Comparison of ENCODE assay signal across 24 cellular contexts in the genomic region with DNA sequence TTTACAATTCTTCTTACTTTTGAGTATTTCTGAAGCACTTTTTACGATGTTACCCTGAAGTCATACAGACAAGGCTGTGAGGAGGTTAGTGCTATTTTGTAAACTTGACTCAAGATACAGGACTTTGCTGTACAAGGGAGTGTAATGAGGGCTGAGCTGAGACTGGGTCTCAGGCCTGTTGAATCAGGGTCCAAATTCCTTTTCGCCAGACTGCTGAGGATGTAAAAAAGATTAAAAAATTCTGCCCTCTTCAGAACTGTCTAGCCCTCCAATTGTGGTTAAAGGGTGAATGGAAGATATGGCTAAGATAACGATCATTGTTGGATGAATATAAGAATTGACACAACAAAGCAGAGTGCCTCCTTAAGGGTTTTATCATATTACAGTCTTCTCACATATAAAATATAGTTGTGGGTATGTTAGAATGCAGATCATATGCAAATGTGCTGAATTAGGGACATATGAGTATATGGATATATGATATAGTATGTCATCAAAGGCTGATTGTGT.
"Had no signal": no experiment of that assay in that cellular context is flagged by ENCODE, and none has a peak within 500 bp of the region (broad histone marks: within the 10 kb centered on the region; RNA-seq: fewer than 3 reads in every experiment).

No MANE protein-coding gene starts in this region.

- DNase-seq: activated CD4-positive, alpha-beta T cell treated with anti-CD3 and anti-CD28 coated beads, Interleukin-2, amount 10 ng/mL, durations not matched to agents 24 days and 14 days; activated CD8-positive, alpha-beta T cell treated with anti-CD3 and anti-CD28 coated beads for 36 hours; activated naive CD4-positive, alpha-beta T cell; activated naive CD8-positive, alpha-beta T cell treated with anti-CD3 and anti-CD28 coated beads for 36 hours; activated T-cell treated with anti-CD3 and anti-CD28 coated beads, Interleukin-2, amount 50 U/mL, for 1 hour; amygdala; cortex of kidney; gastrocnemius medialis; heart right ventricle; immature natural killer cell; kidney glomerular epithelial cell; left ventricle myocardium superior; stimulated activated CD4-positive, alpha-beta T cell treated with anti-CD3 and anti-CD28 coated beads, Interleukin-15, amount 100 ng/mL, for 24 hours; stimulated activated CD4-positive, alpha-beta T cell treated with anti-CD3 and anti-CD28 coated beads, Interleukin-2, amount 100 ng/mL, for 48 hours; stomach; T1000 had no signal

- H3K27me3 ChIP-seq: gastrocnemius medialis, heart right ventricle, right atrium auricular region, stomach had no signal

- H3K36me3 Mint-ChIP-seq: activated naive CD8-positive, alpha-beta T cell treated with anti-CD3 and anti-CD28 coated beads for 36 hours; brain; immature natural killer cell; memory B cell; natural killer cell treated with Interleukin-12 subunit alpha and Interleukin-12 subunit beta and Interleukin-15 and Interleukin-18, amount 100 ng/mL, for 72 hours; type B pancreatic cell had no signal

- ATAC-seq: activated CD8-positive, alpha-beta T cell treated with anti-CD3 and anti-CD28 coated beads for 36 hours; activated T-helper 17 cell treated with anti-CD3 and anti-CD28 coated beads, Interleukin-2, amount 50 U/mL, for 72 hours; gastrocnemius medialis; heart right ventricle; left ventricle myocardium superior; natural killer cell treated with Interleukin-12 subunit alpha and Interleukin-12 subunit beta and Interleukin-15 and Interleukin-18, amount 100 ng/mL, for 72 hours had no signal

- H3K27ac ChIP-seq: gastrocnemius medialis, heart right ventricle, right atrium auricular region, stomach had no signal

- H3K4me3 Mint-ChIP-seq: activated CD4-positive, alpha-beta T cell treated with anti-CD3 and anti-CD28 coated beads, Interleukin-2, amount 10 ng/mL, durations not matched to agents 24 days and 14 days; activated CD8-positive, alpha-beta T cell treated with anti-CD3 and anti-CD28 coated beads for 36 hours; activated naive CD8-positive, alpha-beta T cell treated with anti-CD3 and anti-CD28 coated beads for 36 hours; activated T-helper 17 cell treated with anti-CD3 and anti-CD28 coated beads, Interleukin-2, amount 50 U/mL, for 72 hours; brain; central memory CD8-positive, alpha-beta T cell; immature natural killer cell; memory B cell; natural killer cell treated with Interleukin-12 subunit alpha and Interleukin-12 subunit beta and Interleukin-15 and Interleukin-18, amount 100 ng/mL, for 72 hours; type B pancreatic cell had no signal

- H3K4me1 Mint-ChIP-seq: activated T-helper 17 cell treated with anti-CD3 and anti-CD28 coated beads, Interleukin-2, amount 50 U/mL, for 72 hours; brain; central memory CD8-positive, alpha-beta T cell; immature natural killer cell; memory B cell had no signal

- H3K27ac Mint-ChIP-seq: activated CD4-positive, alpha-beta T cell treated with anti-CD3 and anti-CD28 coated beads, Interleukin-2, amount 10 ng/mL, durations not matched to agents 24 days and 14 days; activated CD8-positive, alpha-beta T cell treated with anti-CD3 and anti-CD28 coated beads for 36 hours; activated naive CD8-positive, alpha-beta T cell treated with anti-CD3 and anti-CD28 coated beads for 36 hours; activated T-helper 17 cell treated with anti-CD3 and anti-CD28 coated beads, Interleukin-2, amount 50 U/mL, for 72 hours; brain; immature natural killer cell; memory B cell; natural killer cell treated with Interleukin-12 subunit alpha and Interleukin-12 subunit beta and Interleukin-15 and Interleukin-18, amount 100 ng/mL, for 72 hours; type B pancreatic cell had no signal

- H3K9me3 ChIP-seq: gastrocnemius medialis, heart right ventricle, right atrium auricular region, stomach had no signal

- H3K4me3 ChIP-seq: gastrocnemius medialis, heart right ventricle, right atrium auricular region, skin epidermis, stomach had no signal

- H3K4me1 ChIP-seq: gastrocnemius medialis, heart right ventricle, right atrium auricular region, stomach had no signal

- H3K36me3 ChIP-seq: gastrocnemius medialis, heart right ventricle, right atrium auricular region, stomach had no signal

- H3K9me3 Mint-ChIP-seq: activated CD4-positive, alpha-beta T cell treated with anti-CD3 and anti-CD28 coated beads, Interleukin-2, amount 10 ng/mL, durations not matched to agents 24 days and 14 days; activated CD8-positive, alpha-beta T cell treated with anti-CD3 and anti-CD28 coated beads for 36 hours; activated naive CD8-positive, alpha-beta T cell treated with anti-CD3 and anti-CD28 coated beads for 36 hours; activated T-helper 17 cell treated with anti-CD3 and anti-CD28 coated beads, Interleukin-2, amount 50 U/mL, for 72 hours; brain; central memory CD8-positive, alpha-beta T cell; memory B cell; natural killer cell treated with Interleukin-12 subunit alpha and Interleukin-12 subunit beta and Interleukin-15 and Interleukin-18, amount 100 ng/mL, for 72 hours; type B pancreatic cell had no signal

- H3K27me3 Mint-ChIP-seq: activated CD8-positive, alpha-beta T cell treated with anti-CD3 and anti-CD28 coated beads for 36 hours; brain; central memory CD8-positive, alpha-beta T cell; memory B cell; type B pancreatic cell had no signal
